Comparison of ENCODE assay signal across 1 cellular context in the genomic region with DNA sequence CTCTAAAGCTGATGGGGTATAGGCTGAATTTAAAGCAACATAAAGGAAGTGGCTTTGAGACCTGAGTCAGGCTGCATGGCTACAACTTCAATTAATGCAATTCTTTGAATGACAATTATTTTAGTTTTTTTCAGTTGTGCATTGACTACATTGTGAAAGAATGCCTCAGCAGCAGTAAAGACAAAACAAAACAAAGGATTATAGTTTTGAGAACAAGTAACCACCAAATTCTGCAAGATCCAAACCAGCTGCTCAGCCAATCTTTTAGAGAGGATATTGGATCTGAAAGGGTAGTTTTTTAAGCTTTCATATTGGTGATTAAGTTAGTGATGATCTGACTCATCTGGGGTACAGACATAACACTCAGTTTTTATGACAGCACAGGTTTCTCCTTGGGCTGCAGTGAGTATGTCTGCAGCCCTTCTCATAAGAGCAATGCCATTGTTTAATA.
TF ChIP-seq lines count a peak whose summit lies in the region.

No MANE protein-coding gene starts in this region.

TF ChIP-seq in WTC11, 78 proteins besides CTCF, POLR2A, EP300 and RAD21 (continued from another document):
- TF ChIP-seq TEAD4 (CRISPR knock-in tag; IDR thresholded peaks at IDR 0.05), result no peak
- TF ChIP-seq MXD4 (CRISPR knock-in tag; IDR thresholded peaks at IDR 0.05; ENCODE audit: borderline replicate concordance), result no peak
- no peak for TF ChIP-seq FOXJ3 (CRISPR knock-in tag; IDR thresholded peaks at IDR 0.05; ENCODE audit: borderline replicate concordance)
- TF ChIP-seq, protein P1, sequence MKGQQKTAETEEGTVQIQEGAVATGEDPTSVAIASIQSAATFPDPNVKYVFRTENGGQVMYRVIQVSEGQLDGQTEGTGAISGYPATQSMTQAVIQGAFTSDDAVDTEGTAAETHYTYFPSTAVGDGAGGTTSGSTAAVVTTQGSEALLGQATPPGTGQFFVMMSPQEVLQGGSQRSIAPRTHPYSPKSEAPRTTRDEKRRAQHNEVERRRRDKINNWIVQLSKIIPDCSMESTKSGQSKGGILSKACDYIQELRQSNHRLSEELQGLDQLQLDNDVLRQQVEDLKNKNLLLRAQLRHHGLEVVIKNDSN (CRISPR knock-in tag; IDR thresholded peaks at IDR 0.05), result no peak
- TF ChIP-seq, protein P2, sequence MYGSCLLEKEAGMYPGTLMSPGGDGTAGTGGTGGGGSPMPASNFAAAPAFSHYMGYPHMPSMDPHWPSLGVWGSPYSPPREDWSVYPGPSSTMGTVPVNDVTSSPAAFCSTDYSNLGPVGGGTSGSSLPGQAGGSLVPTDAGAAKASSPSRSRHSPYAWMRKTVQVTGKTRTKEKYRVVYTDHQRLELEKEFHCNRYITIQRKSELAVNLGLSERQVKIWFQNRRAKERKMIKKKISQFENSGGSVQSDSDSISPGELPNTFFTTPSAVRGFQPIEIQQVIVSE (CRISPR knock-in tag; IDR thresholded peaks at IDR 0.05; ENCODE audit: borderline replicate concordance), result no peak
- TF ChIP-seq, protein P3, sequence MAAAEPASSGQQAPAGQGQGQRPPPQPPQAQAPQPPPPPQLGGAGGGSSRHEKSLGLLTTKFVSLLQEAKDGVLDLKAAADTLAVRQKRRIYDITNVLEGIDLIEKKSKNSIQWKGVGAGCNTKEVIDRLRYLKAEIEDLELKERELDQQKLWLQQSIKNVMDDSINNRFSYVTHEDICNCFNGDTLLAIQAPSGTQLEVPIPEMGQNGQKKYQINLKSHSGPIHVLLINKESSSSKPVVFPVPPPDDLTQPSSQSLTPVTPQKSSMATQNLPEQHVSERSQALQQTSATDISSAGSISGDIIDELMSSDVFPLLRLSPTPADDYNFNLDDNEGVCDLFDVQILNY (CRISPR knock-in tag; IDR thresholded peaks at IDR 0.05), result no peak
- TF ChIP-seq, protein P4, sequence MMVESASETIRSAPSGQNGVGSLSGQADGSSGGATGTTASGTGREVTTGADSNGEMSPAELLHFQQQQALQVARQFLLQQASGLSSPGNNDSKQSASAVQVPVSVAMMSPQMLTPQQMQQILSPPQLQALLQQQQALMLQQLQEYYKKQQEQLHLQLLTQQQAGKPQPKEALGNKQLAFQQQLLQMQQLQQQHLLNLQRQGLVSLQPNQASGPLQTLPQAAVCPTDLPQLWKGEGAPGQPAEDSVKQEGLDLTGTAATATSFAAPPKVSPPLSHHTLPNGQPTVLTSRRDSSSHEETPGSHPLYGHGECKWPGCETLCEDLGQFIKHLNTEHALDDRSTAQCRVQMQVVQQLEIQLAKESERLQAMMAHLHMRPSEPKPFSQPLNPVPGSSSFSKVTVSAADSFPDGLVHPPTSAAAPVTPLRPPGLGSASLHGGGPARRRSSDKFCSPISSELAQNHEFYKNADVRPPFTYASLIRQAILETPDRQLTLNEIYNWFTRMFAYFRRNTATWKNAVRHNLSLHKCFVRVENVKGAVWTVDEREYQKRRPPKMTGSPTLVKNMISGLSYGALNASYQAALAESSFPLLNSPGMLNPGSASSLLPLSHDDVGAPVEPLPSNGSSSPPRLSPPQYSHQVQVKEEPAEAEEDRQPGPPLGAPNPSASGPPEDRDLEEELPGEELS (CRISPR knock-in tag; IDR thresholded peaks at IDR 0.05), result no peak
- TF ChIP-seq, protein P5, sequence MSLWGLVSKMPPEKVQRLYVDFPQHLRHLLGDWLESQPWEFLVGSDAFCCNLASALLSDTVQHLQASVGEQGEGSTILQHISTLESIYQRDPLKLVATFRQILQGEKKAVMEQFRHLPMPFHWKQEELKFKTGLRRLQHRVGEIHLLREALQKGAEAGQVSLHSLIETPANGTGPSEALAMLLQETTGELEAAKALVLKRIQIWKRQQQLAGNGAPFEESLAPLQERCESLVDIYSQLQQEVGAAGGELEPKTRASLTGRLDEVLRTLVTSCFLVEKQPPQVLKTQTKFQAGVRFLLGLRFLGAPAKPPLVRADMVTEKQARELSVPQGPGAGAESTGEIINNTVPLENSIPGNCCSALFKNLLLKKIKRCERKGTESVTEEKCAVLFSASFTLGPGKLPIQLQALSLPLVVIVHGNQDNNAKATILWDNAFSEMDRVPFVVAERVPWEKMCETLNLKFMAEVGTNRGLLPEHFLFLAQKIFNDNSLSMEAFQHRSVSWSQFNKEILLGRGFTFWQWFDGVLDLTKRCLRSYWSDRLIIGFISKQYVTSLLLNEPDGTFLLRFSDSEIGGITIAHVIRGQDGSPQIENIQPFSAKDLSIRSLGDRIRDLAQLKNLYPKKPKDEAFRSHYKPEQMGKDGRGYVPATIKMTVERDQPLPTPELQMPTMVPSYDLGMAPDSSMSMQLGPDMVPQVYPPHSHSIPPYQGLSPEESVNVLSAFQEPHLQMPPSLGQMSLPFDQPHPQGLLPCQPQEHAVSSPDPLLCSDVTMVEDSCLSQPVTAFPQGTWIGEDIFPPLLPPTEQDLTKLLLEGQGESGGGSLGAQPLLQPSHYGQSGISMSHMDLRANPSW (CRISPR knock-in tag; conservative IDR thresholded peaks at IDR 0.05; ENCODE audit: low read depth), result no peak
